10 cellular contexts compared by ENCODE assay signal in genomic region chr22:37749831-37750595, GRCh38. TPM values are rescaled to one million over a fixed set of nuclear protein-coding genes. Genes with fewer than 3 reads are reported as not detected.
DNase-seq lines count a peak whose midpoint lies in the region; ATAC-seq and TF ChIP-seq lines count a peak whose summit lies in the region.
"Had no signal": no experiment of that assay in that cellular context is flagged by ENCODE, and none has a peak within 500 bp of the region (broad histone marks: within the 10 kb centered on the region; RNA-seq: fewer than 3 reads in every experiment).

No MANE protein-coding gene starts in this region.

- H3K36me3 ChIP-seq in PC-9 (ENCODE audit: low read depth) = peaks cover 7% of the 10 kb centered on the region; the same call in 1 of the 2 replicates
- peaks cover 0 to 10% of the 10 kb centered on the region in 2 donors for H3K36me3 ChIP-seq in lung (ENCODE audit: control insufficient read depth in 2 of 2, insufficient read depth in 2 of 2, low read length in 2 of 2)
- H3K36me3 ChIP-seq in neural progenitor cell = no peaks in the 10 kb centered on the region

- POLR2A ChIA-PET in PC-9 (lab: Charles Lee; ENCODE audit: unreplicated experiment) = interaction anchor here (0.6 kb wide), 2 partner anchors 56 to 1274 kb away, joined by 4 read pairs; no protein-coding TSS in a partner anchor

- no peaks in the 10 kb centered on the region for H3K27me3 ChIP-seq in PC-9 (ENCODE audit: insufficient read depth, low read depth)
- no peaks in the 10 kb centered on the region for H3K27me3 ChIP-seq in lung (ENCODE audit: control insufficient read depth, insufficient read depth)
- H3K27me3 ChIP-seq in neural progenitor cell = no peaks in the 10 kb centered on the region

- DNase-seq in PC-9 (peak in 1 of 2 experiments; percentile 43), epithelial cell of esophagus (ENCODE audit: low read depth) (peak; percentile 98), lung (ENCODE audit: low spot score) (no peak), type B pancreatic cell (ENCODE audit: extremely low spot score, unreplicated experiment) (no peak), neural progenitor cell (ENCODE audit: low spot score) (no peak)
- DNase-seq in activated naive CD4-positive, alpha-beta T cell (lab: John Stamatoyannopoulos, UW) = no peak
- DNase-seq: cortex of kidney, NCI-H187 had no signal

- peak overlapping the region; percentile 39 for H3K4me3 Mint-ChIP-seq in type B pancreatic cell
- no peak overlapping the region for H3K4me3 Mint-ChIP-seq in neural progenitor cell

- no peak overlapping the region for H3K4me3 ChIP-seq in PC-9
- no peak overlapping the region for H3K4me3 ChIP-seq in epithelial cell of esophagus (ENCODE audit: low read length)
- no peak overlapping the region for H3K4me3 ChIP-seq in lung
- H3K4me3 ChIP-seq in neural progenitor cell = no peak overlapping the region

- H3K27ac ChIP-seq in PC-9 = peak overlapping the region; percentile 95
- H3K27ac ChIP-seq in lung (ENCODE audit: low read depth in 1 of 2, low read length in 1 of 2) = peak overlapping the region; percentile 87 to 99
- no peak overlapping the region for H3K27ac ChIP-seq in neural progenitor cell

- intact Hi-C loops in PC-9 (cut with micrococcal nuclease; ENCODE audit: unreplicated experiment) = loop anchor here (5.0 to 10.0 kb wide), 2 partner anchors 205 to 238 kb away; no protein-coding TSS in a partner anchor

- peaks cover 78% of the 10 kb centered on the region for H3F3A ChIP-seq in PC-9 (ENCODE audit: insufficient read depth, low read depth)
- H3F3A ChIP-seq in neural progenitor cell (ENCODE audit: low read depth) = peaks cover 12% of the 10 kb centered on the region

- TF ChIP-seq CTCF in PC-9 (conservative IDR thresholded peaks at IDR 0.05) (no peak), epithelial cell of esophagus (IDR thresholded peaks at IDR 0.05; ENCODE audit: insufficient read depth, low read depth, low read length, missing control alignments) (no peak), lung (IDR thresholded peaks at IDR 0.05; ENCODE audit: control extremely low read depth, extremely low read depth) (no peak), type B pancreatic cell (conservative IDR thresholded peaks at IDR 0.05) (no peak), neural progenitor cell (IDR thresholded peaks at IDR 0.05) (no peak)

- H3K36me3 Mint-ChIP-seq in type B pancreatic cell (no peaks in the 10 kb centered on the region), neural progenitor cell (peaks cover 7% of the 10 kb centered on the region)

- H2AFZ ChIP-seq in PC-9 (no peak overlapping the region), neural progenitor cell (replicated peaks) (no peak overlapping the region)

- no peaks in the 10 kb centered on the region for H3K9me3 Mint-ChIP-seq in type B pancreatic cell
- H3K9me3 Mint-ChIP-seq in neural progenitor cell = no peaks in the 10 kb centered on the region

- WGBS in lung, 2 donors = 65 to 79% methylated on average over 16 of the region's 16 CpGs

- peaks cover 25% of the 10 kb centered on the region for H3K4me1 Mint-ChIP-seq in type B pancreatic cell (ENCODE audit: unreplicated experiment)
- H3K4me1 Mint-ChIP-seq in neural progenitor cell = peaks cover 33% of the 10 kb centered on the region

- no TSS peak for BruUV-seq in PC-9 (replicated peaks; lab: Mats Ljungman, UMichigan)

- no peak overlapping the region for H3K9ac ChIP-seq in neural progenitor cell

- H3K4me2 ChIP-seq in PC-9 (peak overlapping the region; percentile 75), neural progenitor cell (no peak overlapping the region)

- H3K9me2 ChIP-seq in PC-9 (ENCODE audit: insufficient read depth) = no peaks in the 10 kb centered on the region

- peaks cover 65% of the 10 kb centered on the region for H3K79me2 ChIP-seq in PC-9 (ENCODE audit: low read depth)
- peaks cover 50% of the 10 kb centered on the region for H3K79me2 ChIP-seq in neural progenitor cell (ENCODE audit: low read depth)

- ATAC-seq in lung (ENCODE audit: insufficient read depth, low FRiP score) (no peak), HG02981 (IDR thresholded peaks at IDR 0.05; ENCODE audit: unreplicated experiment) (no peak), GM21447 (IDR thresholded peaks at IDR 0.05; ENCODE audit: unreplicated experiment) (no peak)

- CTCF ChIA-PET in PC-9 (lab: Charles Lee) = interaction anchor here (0.6 kb wide), 2 partner anchors 12 to 147 kb away, joined by 3 read pairs; no protein-coding TSS in a partner anchor

- peak overlapping the region; percentile 89 for H3K27ac Mint-ChIP-seq in type B pancreatic cell
- no peak overlapping the region for H3K27ac Mint-ChIP-seq in neural progenitor cell

- H3K9me3 ChIP-seq in PC-9 (ENCODE audit: insufficient read depth, low read depth) = no peaks in the 10 kb centered on the region
- no peaks in the 10 kb centered on the region for H3K9me3 ChIP-seq in lung (ENCODE audit: control insufficient read depth in 2 of 2, insufficient read depth in 1 of 2, low read length in 1 of 2)
- H3K9me3 ChIP-seq in neural progenitor cell (ENCODE audit: low read depth) = no peaks in the 10 kb centered on the region

- H4K20me1 ChIP-seq in PC-9 (ENCODE audit: insufficient read depth) (no peaks in the 10 kb centered on the region), neural progenitor cell (ENCODE audit: low read depth) (peaks cover 65% of the 10 kb centered on the region)

- peaks cover 80% of the 10 kb centered on the region for H3K4me1 ChIP-seq in PC-9 (replicated peaks; ENCODE audit: insufficient read depth)
- H3K4me1 ChIP-seq in lung (ENCODE audit: control insufficient read depth in 2 of 2, insufficient read depth in 2 of 2, low read length in 2 of 2) = peaks cover 33 to 48% of the 10 kb centered on the region in 2 donors
- peaks cover 30% of the 10 kb centered on the region for H3K4me1 ChIP-seq in neural progenitor cell

- no peaks in the 10 kb centered on the region for H3K27me3 Mint-ChIP-seq in type B pancreatic cell
- H3K27me3 Mint-ChIP-seq in neural progenitor cell (ENCODE audit: insufficient read depth, low read depth) = peaks cover 5% of the 10 kb centered on the region

RNA-seq across cellular contexts. Expression of gene TRIOBP, which starts 53.2 kb away (rescaled TPM):
- total RNA-seq in PC-9 (2021) (170 and 172 TPM in 2 replicates), lung (100 to 1,000 TPM in 1 of 2 donors, 10 to 100 TPM in 1; 99.3 to 105 TPM), type B pancreatic cell (ENCODE audit: low replicate concordance) (42.9 and 47.0 TPM in 2 replicates), neural progenitor cell (ENCODE audit: low replicate concordance) (25.2 and 51.0 TPM in 2 replicates)
- 10 to 100 TPM; 37.1 to 70.7 TPM for polyA plus RNA-seq in lung

RNA-seq across cellular contexts. Expression of gene GCAT, which starts 57.7 kb away (rescaled TPM):
- total RNA-seq in PC-9 (2021) = 32.3 and 37.7 TPM in 2 replicates
- total RNA-seq in lung = 10 to 100 TPM; 11.7 to 17.2 TPM
- 10 to 100 TPM in 1 of 2 donors, 1 to 10 TPM in 1; 9.3 to 31.1 TPM for polyA plus RNA-seq in lung
- total RNA-seq in type B pancreatic cell (ENCODE audit: low replicate concordance) = 22.3 and 27.4 TPM in 2 replicates
- 21.2 and 25.1 TPM in 2 replicates for total RNA-seq in neural progenitor cell (ENCODE audit: low replicate concordance)
